Comparison of ENCODE assay signal across 17 cellular contexts in the genomic region with DNA sequence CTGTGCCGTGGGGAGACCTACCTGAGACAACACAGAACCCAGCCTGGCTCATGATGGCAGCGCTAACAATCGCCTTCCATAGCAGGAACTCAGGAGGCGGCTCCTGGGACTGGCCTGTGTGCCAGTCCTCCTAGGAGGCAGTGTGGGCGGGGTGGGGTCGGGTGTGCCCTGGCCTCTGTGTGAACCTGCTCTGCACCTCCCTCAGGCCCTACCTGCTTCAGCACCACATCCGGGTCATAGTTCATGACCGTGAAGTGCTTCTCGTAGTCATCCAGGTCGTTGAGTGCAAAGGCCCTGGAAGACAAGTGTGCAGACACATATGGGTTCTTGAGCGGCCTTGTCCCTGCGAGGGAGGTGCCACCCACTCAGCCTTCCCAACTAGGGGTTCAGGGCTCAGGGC. TPM values are rescaled to one million over a fixed set of nuclear protein-coding genes. Genes with fewer than 3 reads are reported as not detected.
DNase-seq lines count a peak whose midpoint lies in the region; ATAC-seq, FAIRE-seq and TF ChIP-seq lines count a peak whose summit lies in the region.
"Had no signal": no experiment of that assay in that cellular context is flagged by ENCODE, and none has a peak within 500 bp of the region (broad histone marks: within the 10 kb centered on the region; RNA-seq: fewer than 3 reads in every experiment).

No MANE protein-coding gene starts in this region.

- H4K20me1 ChIP-seq in BLaER1 treated with 17β-estradiol and CSF1 and Interleukin-3, amounts not matched to agents 10 nM and 100 nM: peaks cover 0 to 89% (median 31%) of the 10 kb centered on the region in 11 experiments; a peak in 12 of 22 replicates

- H3K4me3 ChIP-seq in BLaER1 treated with 17β-estradiol and CSF1 and Interleukin-3, amounts not matched to agents 10 nM and 100 nM: no peak overlapping the region
- H3K4me3 ChIP-seq in kidney (ENCODE audit: low read length in 2 of 2) (no peak overlapping the region), rectal smooth muscle tissue (ENCODE audit: low read length) (peak overlapping the region; percentile 59)
- H3K4me3 ChIP-seq: GM23338 had no signal

- no peak for FAIRE-seq in kidney (lab: Jason Lieb, UNC)
- FAIRE-seq: GM12891 had no signal

- H3K27ac ChIP-seq in BLaER1 treated with 17β-estradiol and CSF1 and Interleukin-3, amounts not matched to agents 10 nM and 100 nM: no peak overlapping the region
- H3K27ac ChIP-seq in RWPE1: peak overlapping the region; percentile 56
- H3K27ac ChIP-seq in kidney (ENCODE audit: low read depth in 2 of 2, low read length in 2 of 2): no peak overlapping the region
- H3K27ac ChIP-seq in rectal smooth muscle tissue (ENCODE audit: low read depth, low read length): no peak overlapping the region
- H3K27ac ChIP-seq: KMS-11 had no signal

- intact Hi-C loops in kidney (cut with DNase I): no loop called here

- H3K4me1 ChIP-seq in BLaER1 treated with 17β-estradiol and CSF1 and Interleukin-3, amounts not matched to agents 10 nM and 100 nM: peaks cover 11 to 45% (median 37%) of the 10 kb centered on the region in 10 experiments
- no peaks in the 10 kb centered on the region for H3K4me1 ChIP-seq in kidney (ENCODE audit: control insufficient read depth in 1 of 2, insufficient read depth in 1 of 2, low read depth in 1 of 2, low read length in 2 of 2)
- H3K4me1 ChIP-seq in rectal smooth muscle tissue (ENCODE audit: control insufficient read depth, insufficient read depth, low read length): no peaks in the 10 kb centered on the region

- TF ChIP-seq CTCF in RWPE1 (conservative IDR thresholded peaks at IDR 0.05; ENCODE audit: low read depth) (no peak), kidney (IDR thresholded peaks at IDR 0.05; ENCODE audit: borderline replicate concordance, extremely low read depth, insufficient read depth) (no peak)

- CTCF ChIA-PET in RWPE1 (lab: Yijun Ruan, JAX): no interaction called here

- ATAC-seq in HG03135 (IDR thresholded peaks at IDR 0.05; ENCODE audit: unreplicated experiment): no peak
- ATAC-seq: GM23338 had no signal

- peak overlapping the region in 8 of 11 experiments; percentile 9 to 51 (median 30); a peak in 13 of 22 replicates for H3K4me2 ChIP-seq in BLaER1 treated with 17β-estradiol and CSF1 and Interleukin-3, amounts not matched to agents 10 nM and 100 nM
- H3K4me2 ChIP-seq: GM23338, KMS-11 had no signal

- no peaks in the 10 kb centered on the region for H3K27me3 ChIP-seq in BLaER1 treated with 17β-estradiol and CSF1 and Interleukin-3, amounts not matched to agents 10 nM and 100 nM
- H3K27me3 ChIP-seq in rectal smooth muscle tissue (ENCODE audit: control insufficient read depth, insufficient read depth, low read length): no peaks in the 10 kb centered on the region

- H3K9me3 ChIP-seq in BLaER1 treated with 17β-estradiol and CSF1 and Interleukin-3, amounts not matched to agents 10 nM and 100 nM (replicated peaks in 1 of 11): no peaks in the 10 kb centered on the region
- no peaks in the 10 kb centered on the region for H3K9me3 ChIP-seq in kidney (ENCODE audit: control insufficient read depth in 1 of 2, low read length in 2 of 2)

- DNase-seq in RWPE1 (ENCODE audit: low spot score) (no peak), kidney (peak; percentile 59), anterior cingulate cortex (lab: John Stamatoyannopoulos, UW) (no peak)
- DNase-seq in stimulated activated CD8-positive, alpha-beta memory T cell treated with anti-CD3 and anti-CD28 coated beads, Interleukin-4, amount 100 ng/mL, for 48 hours: no peak
- DNase-seq: GF-D8, NCI-H1048, NCI-H146, NCI-H2081 treated with DMSO at 0.1 percent for 48 hours, NCI-H510A treated with DMSO at 0.1 percent for 48 hours, NCI-H82, SHP77 treated with DMSO at 0.1 percent for 48 hours had no signal

- POLR2A ChIA-PET in RWPE1 (lab: Yijun Ruan, JAX; ENCODE audit: low non-redundant PET): no interaction called here

- peaks cover 72 to 100% (median 97%) of the 10 kb centered on the region in 11 experiments for H3K36me3 ChIP-seq in BLaER1 treated with 17β-estradiol and CSF1 and Interleukin-3, amounts not matched to agents 10 nM and 100 nM
- H3K36me3 ChIP-seq in kidney (ENCODE audit: control insufficient read depth in 1 of 2, insufficient read depth in 2 of 2, low read length in 2 of 2) (peaks cover 4 to 13% of the 10 kb centered on the region in 2 donors), rectal smooth muscle tissue (ENCODE audit: control insufficient read depth, insufficient read depth, low read length) (peaks cover 31% of the 10 kb centered on the region)

- 0 out of 22 replicates have a peak overlapping the region, but pooled peaks of 1 of the 11 experiments have one; percentile 31 for H3K9ac ChIP-seq in BLaER1 treated with 17β-estradiol and CSF1 and Interleukin-3, amounts not matched to agents 10 nM and 100 nM
- H3K9ac ChIP-seq in kidney (ENCODE audit: low read length in 2 of 2): no peak overlapping the region
- peak overlapping the region; percentile 45 for H3K9ac ChIP-seq in rectal smooth muscle tissue (ENCODE audit: low read length)
- H3K9ac ChIP-seq: KMS-11 had no signal

RNA-seq across cellular contexts. Expression of a gene that starts 15.3 kb away (rescaled TPM):
- total RNA-seq in kidney: 26.3 TPM
- polyA plus RNA-seq in kidney (ENCODE audit: insufficient read depth, low read depth, low replicate concordance): 11.5 TPM

RNA-seq across cellular contexts. Expression of a gene that starts 20.2 kb away (rescaled TPM):
- 134 TPM for total RNA-seq in kidney
- 173 TPM for polyA plus RNA-seq in kidney (ENCODE audit: insufficient read depth, low read depth, low replicate concordance)

RNA-seq across cellular contexts. Expression of a gene that starts 28.4 kb away (rescaled TPM):
- total RNA-seq in kidney: 24.8 TPM
- 74.7 TPM for polyA plus RNA-seq in kidney (ENCODE audit: insufficient read depth, low read depth, low replicate concordance)
